8 cellular contexts compared by ENCODE assay signal in the genomic region with DNA sequence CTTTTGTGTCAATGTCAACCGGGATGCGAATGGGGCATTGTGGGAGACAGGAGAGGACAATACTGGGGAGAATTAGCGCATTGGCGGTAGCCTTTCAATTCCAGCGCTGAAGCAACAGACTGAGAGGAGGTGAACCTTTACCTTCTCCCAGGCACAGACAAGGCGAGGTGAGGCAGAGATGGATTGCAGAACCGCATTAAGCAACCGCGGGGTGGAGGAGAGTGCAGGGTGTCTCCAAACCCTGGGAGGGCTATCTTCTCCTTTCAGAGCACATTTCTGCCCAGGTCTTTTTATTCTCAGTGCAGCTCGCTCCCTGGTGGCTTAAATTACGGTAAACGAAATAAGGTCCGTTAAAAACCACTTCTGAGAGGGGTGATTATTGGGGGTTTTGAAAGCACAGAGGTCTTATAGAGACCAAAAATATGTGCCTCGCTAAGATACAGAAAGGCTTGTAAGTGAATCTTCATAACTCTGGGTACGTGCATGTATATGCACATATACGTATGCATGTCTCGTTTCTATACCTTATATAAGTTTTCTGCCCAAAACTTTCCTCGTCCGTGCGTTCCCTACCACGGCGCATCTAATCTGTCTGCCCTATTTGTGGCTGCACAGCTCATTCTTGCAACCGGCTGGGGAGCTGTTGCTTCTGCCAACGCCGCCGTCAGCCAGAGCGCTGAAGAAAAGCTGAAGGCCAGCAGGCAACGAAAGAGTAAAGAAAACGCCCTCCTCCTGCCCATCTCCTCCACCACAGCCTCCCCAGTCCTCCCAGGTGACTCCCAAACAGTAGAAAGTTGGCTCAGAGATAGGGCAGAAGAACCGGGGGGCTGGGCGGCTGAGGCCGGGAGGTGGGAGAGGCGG. TPM values are rescaled to one million over a fixed set of nuclear protein-coding genes. Genes with fewer than 3 reads are reported as not detected.
DNase-seq lines count a peak whose midpoint lies in the region; ATAC-seq lines count a peak whose summit lies in the region.

No MANE protein-coding gene starts in this region.

- no peak overlapping the region for H3K27ac Mint-ChIP-seq in activated CD8-positive, alpha-beta memory T cell treated with anti-CD3 and anti-CD28 coated beads, Interleukin-2, amount 10 ng/mL, durations not matched to agents 7 days and 5 days
- H3K27ac Mint-ChIP-seq in activated naive CD8-positive, alpha-beta T cell treated with anti-CD3 and anti-CD28 coated beads for 36 hours: no peak overlapping the region

- ATAC-seq in activated CD8-positive, alpha-beta memory T cell treated with anti-CD3 and anti-CD28 coated beads, Interleukin-2, amount 10 ng/mL, durations not matched to agents 7 days and 5 days: no peak
- ATAC-seq in GM18517 (IDR thresholded peaks at IDR 0.05; ENCODE audit: unreplicated experiment): no peak
- no peak for ATAC-seq in HG03025 (IDR thresholded peaks at IDR 0.05; ENCODE audit: low FRiP score, unreplicated experiment)

- no peak overlapping the region for H3K4me3 Mint-ChIP-seq in activated CD8-positive, alpha-beta memory T cell treated with anti-CD3 and anti-CD28 coated beads, Interleukin-2, amount 10 ng/mL, durations not matched to agents 7 days and 5 days
- H3K4me3 Mint-ChIP-seq in activated naive CD8-positive, alpha-beta T cell treated with anti-CD3 and anti-CD28 coated beads for 36 hours: peak overlapping the region; percentile 40

- H3K9me3 ChIP-seq in iPS-18c (ENCODE audit: control insufficient read depth, insufficient read depth, low read length) (peaks cover 4% of the 10 kb centered on the region), subcutaneous abdominal adipose tissue (ENCODE audit: control insufficient read depth in 5 of 5, low read length in 5 of 5) (no peaks in the 10 kb centered on the region)

- peaks cover 14 to 32% (median 25%) of the 10 kb centered on the region in 5 donors for H3K27me3 ChIP-seq in subcutaneous abdominal adipose tissue (ENCODE audit: control insufficient read depth in 5 of 5, insufficient read depth in 4 of 5, low read length in 5 of 5)

- H3K36me3 ChIP-seq in subcutaneous abdominal adipose tissue (ENCODE audit: control insufficient read depth in 5 of 5, insufficient read depth in 5 of 5, low read length in 5 of 5): no peaks in the 10 kb centered on the region

- H3K4me3 ChIP-seq in iPS-18c (ENCODE audit: insufficient read depth, low read depth, low read length) (peak overlapping the region; percentile 58), subcutaneous abdominal adipose tissue (ENCODE audit: low read depth in 1 of 5, low read length in 5 of 5) (peak overlapping the region; percentile 44 to 67 (median 54))

- no peak overlapping the region for H3K27ac ChIP-seq in subcutaneous abdominal adipose tissue (ENCODE audit: low read depth, low read length)

- no peak overlapping the region for H3K9ac ChIP-seq in subcutaneous abdominal adipose tissue (ENCODE audit: low read length in 5 of 5)

- CTCF ChIA-PET in activated CD8-positive, alpha-beta memory T cell treated with anti-CD3 and anti-CD28 coated beads, Interleukin-2, amount 10 ng/mL, durations not matched to agents 7 days and 5 days (lab: Charles Lee): interaction anchor here (0.8 kb wide), 1 partner anchor 306 kb away, joined by 3 read pairs; no protein-coding TSS in a partner anchor

- H3K9me3 Mint-ChIP-seq in activated CD8-positive, alpha-beta memory T cell treated with anti-CD3 and anti-CD28 coated beads, Interleukin-2, amount 10 ng/mL, durations not matched to agents 7 days and 5 days (ENCODE audit: low read depth): no peaks in the 10 kb centered on the region
- H3K9me3 Mint-ChIP-seq in activated naive CD8-positive, alpha-beta T cell treated with anti-CD3 and anti-CD28 coated beads for 36 hours: peaks cover 1% of the 10 kb centered on the region

- peaks cover 2 to 18% (median 15%) of the 10 kb centered on the region in 5 donors for H3K4me1 ChIP-seq in subcutaneous abdominal adipose tissue (ENCODE audit: control insufficient read depth in 5 of 5, insufficient read depth in 5 of 5, low read length in 5 of 5)

- DNase-seq in activated CD8-positive, alpha-beta memory T cell treated with anti-CD3 and anti-CD28 coated beads, Interleukin-2, amount 50 U/mL, for 48 hours: peak; percentile 48
- no peak for DNase-seq in activated CD8-positive, alpha-beta memory T cell treated with anti-CD3 and anti-CD28 coated beads, Interleukin-2, amount 10 ng/mL, durations not matched to agents 7 days and 5 days
- no peak for DNase-seq in activated naive CD8-positive, alpha-beta T cell treated with anti-CD3 and anti-CD28 coated beads for 36 hours
- no peak for DNase-seq in NCI-H187 treated with DMSO at 0.1 percent for 48 hours (lab: John Stamatoyannopoulos, UW)

- peaks cover 3% of the 10 kb centered on the region for H3K4me1 Mint-ChIP-seq in activated CD8-positive, alpha-beta memory T cell treated with anti-CD3 and anti-CD28 coated beads, Interleukin-2, amount 10 ng/mL, durations not matched to agents 7 days and 5 days
- peaks cover 3% of the 10 kb centered on the region for H3K4me1 Mint-ChIP-seq in activated naive CD8-positive, alpha-beta T cell treated with anti-CD3 and anti-CD28 coated beads for 36 hours

- H3K27me3 Mint-ChIP-seq in activated CD8-positive, alpha-beta memory T cell treated with anti-CD3 and anti-CD28 coated beads, Interleukin-2, amount 10 ng/mL, durations not matched to agents 7 days and 5 days: peaks cover 42% of the 10 kb centered on the region
- peaks cover 73% of the 10 kb centered on the region for H3K27me3 Mint-ChIP-seq in activated naive CD8-positive, alpha-beta T cell treated with anti-CD3 and anti-CD28 coated beads for 36 hours

- H3K36me3 Mint-ChIP-seq in activated CD8-positive, alpha-beta memory T cell treated with anti-CD3 and anti-CD28 coated beads, Interleukin-2, amount 10 ng/mL, durations not matched to agents 7 days and 5 days: no peaks in the 10 kb centered on the region
- no peaks in the 10 kb centered on the region for H3K36me3 Mint-ChIP-seq in activated naive CD8-positive, alpha-beta T cell treated with anti-CD3 and anti-CD28 coated beads for 36 hours

RNA-seq across cellular contexts. Expression of a gene that starts 0.9 kb away (rescaled TPM):
- not detected for total RNA-seq in activated CD8-positive, alpha-beta memory T cell treated with anti-CD3 and anti-CD28 coated beads, Interleukin-2, amount 10 ng/mL, durations not matched to agents 7 days and 5 days
- not detected for total RNA-seq in activated naive CD8-positive, alpha-beta T cell treated with anti-CD3 and anti-CD28 coated beads for 36 hours

RNA-seq across cellular contexts. Expression of a gene that starts 37.0 kb away (rescaled TPM):
- not detected for total RNA-seq in activated CD8-positive, alpha-beta memory T cell treated with anti-CD3 and anti-CD28 coated beads, Interleukin-2, amount 10 ng/mL, durations not matched to agents 7 days and 5 days
- not detected for total RNA-seq in activated naive CD8-positive, alpha-beta T cell treated with anti-CD3 and anti-CD28 coated beads for 36 hours
